Comparison of ENCODE assay signal across 22 cellular contexts in genomic region chrX:13711141-13711540, GRCh38.
"Had no signal": no experiment of that assay in that cellular context is flagged by ENCODE, and none has a peak within 500 bp of the region (broad histone marks: within the 10 kb centered on the region; RNA-seq: fewer than 3 reads in every experiment).

No MANE protein-coding gene starts in this region.

- H3K4me1 ChIP-seq: gastrocnemius medialis, left ventricle myocardium inferior, psoas muscle, upper lobe of left lung had no signal

- H3K27me3 Mint-ChIP-seq: activated naive CD4-positive, alpha-beta T cell treated with anti-CD3 and anti-CD28 coated beads, Interleukin-2, amount 50 U/mL, for 24 hours; dendritic cell treated with granulocyte-macrophage colony-stimulating factor and Interleukin-4, amounts not matched to agents 40 ng/mL and 50 ng/mL, for 4 days had no signal

- H3K9me3 ChIP-seq: gastrocnemius medialis, left ventricle myocardium inferior, psoas muscle, thoracic aorta, upper lobe of left lung had no signal

- H3K27ac Mint-ChIP-seq: activated naive CD4-positive, alpha-beta T cell treated with anti-CD3 and anti-CD28 coated beads, Interleukin-2, amount 50 U/mL, for 24 hours; dendritic cell treated with granulocyte-macrophage colony-stimulating factor and Interleukin-4, amounts not matched to agents 40 ng/mL and 50 ng/mL, for 4 days had no signal

- H3K4me3 ChIP-seq: cardiac muscle cell, gastrocnemius medialis, left ventricle myocardium inferior, psoas muscle, skin epidermis, thoracic aorta, upper lobe of left lung had no signal

- ATAC-seq: esophagus mucosa, gastrocnemius medialis, psoas muscle, right cardiac atrium had no signal

- H3K27ac ChIP-seq: cardiac muscle cell, gastrocnemius medialis, left ventricle myocardium inferior, psoas muscle, skin epidermis, thoracic aorta, upper lobe of left lung, WERI-Rb-1 had no signal

- H3K27me3 ChIP-seq: cardiac muscle cell, gastrocnemius medialis, upper lobe of left lung had no signal

- H3K4me3 Mint-ChIP-seq: activated naive CD4-positive, alpha-beta T cell treated with anti-CD3 and anti-CD28 coated beads, Interleukin-2, amount 50 U/mL, for 24 hours; dendritic cell treated with granulocyte-macrophage colony-stimulating factor and Interleukin-4, amounts not matched to agents 40 ng/mL and 50 ng/mL, for 4 days had no signal

- DNase-seq: activated CD4-positive, alpha-beta T cell treated with anti-CD3 and anti-CD28 coated beads for 1 hour; activated CD4-positive, alpha-beta T cell treated with anti-CD3 and anti-CD28 coated beads, Interleukin-2, amount 50 U/mL, for 48 hours; activated effector memory CD4-positive, alpha-beta T cell treated with Interleukin-2 at 50 U/mL for 16 hours; activated T-cell treated with anti-CD3 and anti-CD28 coated beads, Interleukin-2, amount 50 U/mL, for 48 hours; amniotic stem cell; effector CD8-positive, alpha-beta T cell; gastrocnemius medialis; head of caudate nucleus; left ventricle myocardium inferior; psoas muscle; right cardiac atrium; stimulated activated CD4-positive, alpha-beta T cell treated with anti-CD3 and anti-CD28 coated beads, Interleukin-15, amount 100 ng/mL, for 24 hours; stimulated activated CD4-positive, alpha-beta T cell treated with anti-CD3 and anti-CD28 coated beads, Interleukin-2, amount 100 ng/mL, for 48 hours; T-helper 2 cell; upper lobe of left lung; WERI-Rb-1 had no signal

- H3K36me3 ChIP-seq: gastrocnemius medialis had no signal

- H3K9me3 Mint-ChIP-seq: activated naive CD4-positive, alpha-beta T cell treated with anti-CD3 and anti-CD28 coated beads, Interleukin-2, amount 50 U/mL, for 24 hours; dendritic cell treated with granulocyte-macrophage colony-stimulating factor and Interleukin-4, amounts not matched to agents 40 ng/mL and 50 ng/mL, for 4 days had no signal
